Comparison of ENCODE assay signal across 2 cellular contexts in genomic region chr12:113468365-113469223, GRCh38.
A peak's percentile ranks its signal among the peaks of the same experiment; 100 is the strongest.
TF ChIP-seq lines count a peak whose summit lies in the region.

No MANE protein-coding gene starts in this region.

TF ChIP-seq in A549, 52 proteins besides CTCF, POLR2A, EP300 and RAD21:
- TF ChIP-seq EHF (CRISPR knock-in tag; IDR thresholded peaks at IDR 0.05) (no peak), GATA3 (IDR thresholded peaks at IDR 0.05; ENCODE audit: borderline replicate concordance) (no peak), POLR2AphosphoS2 (conservative IDR thresholded peaks at IDR 0.05; ENCODE audit: low read length) (no peak), RNF2 (IDR thresholded peaks at IDR 0.05; ENCODE audit: borderline replicate concordance, low read depth) (no peak), MAFK (IDR thresholded peaks at IDR 0.05; ENCODE audit: partially characterized antibody) (no peak), CEBPB (IDR thresholded peaks at IDR 0.05) (no peak), SREBF2 (IDR thresholded peaks at IDR 0.05) (no peak), KDM5A (IDR thresholded peaks at IDR 0.05) (no peak), REST (IDR thresholded peaks at IDR 0.05) (no peak), ZC3H11A (IDR thresholded peaks at IDR 0.05) (no peak), RARB (CRISPR knock-in tag; IDR thresholded peaks at IDR 0.05) (no peak), TFCP2L1 (CRISPR knock-in tag; IDR thresholded peaks at IDR 0.05) (no peak), ELK1 (IDR thresholded peaks at IDR 0.05; ENCODE audit: low read depth, low read length) (no peak)
TF ChIP-seq in A549: peak in this region for 0.

TF ChIP-seq in K562, 482 proteins besides CTCF, POLR2A, EP300 and RAD21:
- TF ChIP-seq CXXC5 (CRISPR knock-in tag; IDR thresholded peaks at IDR 0.05) (0 out of 2 replicates have a peak, but pooled peaks have one; percentile 9), STAT5B (CRISPR knock-in tag; IDR thresholded peaks at IDR 0.05) (no peak), PHF8 (IDR thresholded peaks at IDR 0.05; ENCODE audit: borderline replicate concordance, low read length) (0 out of 2 replicates have a peak, but pooled peaks have one; percentile 36), CTBP1 (IDR thresholded peaks at IDR 0.05; ENCODE audit: borderline replicate concordance) (0 out of 2 replicates have a peak, but pooled peaks have one; percentile 8), NRF1 (conservative IDR thresholded peaks at IDR 0.05 in 1 of 2, IDR thresholded peaks at IDR 0.05 in 1 of 2) (no peak; a peak in 1 of 4 replicates)
